Comparison of ENCODE assay signal across 25 cellular contexts in genomic region chr13:111567637-111568036, GRCh38.
DNase-seq lines count a peak whose midpoint lies in the region; ATAC-seq, FAIRE-seq and TF ChIP-seq lines count a peak whose summit lies in the region.
"Had no signal": no experiment of that assay in that cellular context is flagged by ENCODE, and none has a peak within 500 bp of the region (broad histone marks: within the 10 kb centered on the region; RNA-seq: fewer than 3 reads in every experiment).

No MANE protein-coding gene starts in this region.

- H3K9ac ChIP-seq in kidney (ENCODE audit: low read length in 2 of 2) (no peak overlapping the region), neuronal stem cell (ENCODE audit: low read depth, low read length, poor library complexity) (no peak overlapping the region)
- H3K9ac ChIP-seq: BLaER1 treated with 17β-estradiol and CSF1 and Interleukin-3, amounts not matched to agents 10 nM and 100 nM had no signal

- H3K36me3 ChIP-seq in kidney (ENCODE audit: control insufficient read depth in 1 of 2, insufficient read depth in 2 of 2, low read length in 2 of 2), result no peaks in the 10 kb centered on the region
- no peaks in the 10 kb centered on the region for H3K36me3 ChIP-seq in neuronal stem cell (replicated peaks in 1 of 2; ENCODE audit: control insufficient read depth in 2 of 2, insufficient read depth in 2 of 2, low read length in 2 of 2)
- no peaks in the 10 kb centered on the region for H3K36me3 ChIP-seq in spleen
- H3K36me3 ChIP-seq: BE2C; BLaER1 treated with 17β-estradiol and CSF1 and Interleukin-3, amounts not matched to agents 10 nM and 100 nM; HAP-1 had no signal

- intact Hi-C loops in kidney (cut with DNase I) (no loop called here), spleen (cut with DNase I; ENCODE audit: low total_unique reads) (no loop called here)

- TF ChIP-seq CTCF in chondrocyte (IDR thresholded peaks at IDR 0.05) (no peak), kidney (IDR thresholded peaks at IDR 0.05; ENCODE audit: borderline replicate concordance, extremely low read depth, insufficient read depth) (no peak), spleen (IDR thresholded peaks at IDR 0.05 in 8 of 11, conservative IDR thresholded peaks at IDR 0.05 in 3 of 11) (no peak)

- no peaks in the 10 kb centered on the region for H3K79me1 ChIP-seq in neuronal stem cell (ENCODE audit: low read depth, low read length)

- FAIRE-seq in kidney (lab: Jason Lieb, UNC), result no peak
- FAIRE-seq: A549, D721Med, GM12878, GM19239 had no signal

- H3K27me3 Mint-ChIP-seq in chondrocyte (ENCODE audit: low read depth), result peaks cover 4% of the 10 kb centered on the region

- H3K4me2 ChIP-seq in neuronal stem cell (ENCODE audit: insufficient read depth, low read length, poor library complexity, severe bottlenecking), result no peak overlapping the region
- H3K4me2 ChIP-seq: A549 had no signal

- H2BK120ac ChIP-seq in neuronal stem cell (ENCODE audit: low read depth, low read length), result no peak overlapping the region

- no peak overlapping the region for H3K23ac ChIP-seq in neuronal stem cell (ENCODE audit: low read depth, low read length, poor library complexity)

- H3K14ac ChIP-seq in neuronal stem cell (ENCODE audit: low read length), result peak overlapping the region; percentile 40

- no peak for TF ChIP-seq POLR2A in spleen (IDR thresholded peaks at IDR 0.05)

- peaks cover 15% of the 10 kb centered on the region for H3K9me3 Mint-ChIP-seq in chondrocyte (ENCODE audit: low read depth)
- H3K9me3 Mint-ChIP-seq: CD4-positive, alpha-beta T cell had no signal

- H4K91ac ChIP-seq in neuronal stem cell (ENCODE audit: low read depth, low read length, poor library complexity), result peak overlapping the region; percentile 3

- no peak overlapping the region for H2BK15ac ChIP-seq in neuronal stem cell (ENCODE audit: low read length)

- no peaks in the 10 kb centered on the region for H3K4me1 Mint-ChIP-seq in chondrocyte (ENCODE audit: low read depth)
- H3K4me1 Mint-ChIP-seq: CD14-positive monocyte; CD8-positive, alpha-beta memory T cell had no signal

- H3K27me3 ChIP-seq in neuronal stem cell (ENCODE audit: control insufficient read depth in 3 of 3, insufficient read depth in 3 of 3, low read depth in 1 of 3, low read length in 3 of 3), result no peaks in the 10 kb centered on the region
- H3K27me3 ChIP-seq in spleen (replicated peaks in 1 of 7), result peaks cover 0 to 23% (median 0%) of the 10 kb centered on the region in 7 donors
- H3K27me3 ChIP-seq: BLaER1 treated with 17β-estradiol and CSF1 and Interleukin-3, amounts not matched to agents 10 nM and 100 nM had no signal

- H3K4me3 Mint-ChIP-seq in chondrocyte (ENCODE audit: unreplicated experiment), result no peak overlapping the region
- H3K4me3 Mint-ChIP-seq: CD14-positive monocyte; CD4-positive, alpha-beta T cell; CD8-positive, alpha-beta memory T cell had no signal

- H3K18ac ChIP-seq in neuronal stem cell (ENCODE audit: low read length), result no peak overlapping the region

- no peaks in the 10 kb centered on the region for H3K4me1 ChIP-seq in kidney (ENCODE audit: control insufficient read depth in 1 of 2, insufficient read depth in 1 of 2, low read depth in 1 of 2, low read length in 2 of 2)
- H3K4me1 ChIP-seq in neuronal stem cell (ENCODE audit: control insufficient read depth in 2 of 2, insufficient read depth in 1 of 2, low read depth in 1 of 2, low read length in 2 of 2), result peaks cover 0 to 2% of the 10 kb centered on the region in 2 donors
- no peaks in the 10 kb centered on the region for H3K4me1 ChIP-seq in spleen
- H3K4me1 ChIP-seq: A549, BE2C, HAP-1 had no signal

- ATAC-seq in GM21360 (IDR thresholded peaks at IDR 0.05; ENCODE audit: unreplicated experiment), result no peak
- ATAC-seq: A549, GM12878 had no signal

- H2AFZ ChIP-seq in neuronal stem cell (ENCODE audit: low read length), result no peak overlapping the region

- H3K27ac ChIP-seq in kidney (ENCODE audit: low read depth in 2 of 2, low read length in 2 of 2), result no peak overlapping the region
- no peak overlapping the region for H3K27ac ChIP-seq in neuronal stem cell (replicated peaks; ENCODE audit: low read length)
- H3K27ac ChIP-seq in spleen, result no peak overlapping the region
- H3K27ac ChIP-seq: A549; BLaER1 treated with 17β-estradiol and CSF1 and Interleukin-3, amounts not matched to agents 10 nM and 100 nM had no signal

- H2AK5ac ChIP-seq in neuronal stem cell (ENCODE audit: low read depth, low read length), result no peak overlapping the region

- no peak overlapping the region for H2BK5ac ChIP-seq in neuronal stem cell (ENCODE audit: low read length)

- no CpG with 5 or more reads among the region's 16 CpGs for WGBS in neuronal stem cell (ENCODE audit: extremely low coverage in 2 of 2, insufficient read length in 2 of 2, insufficient replicate concordance in 1 of 2), 2 donors
- 83 to 91% (median 84%) methylated on average over 16 of the region's 16 CpGs for WGBS in spleen, 5 donors

- H3K36me3 Mint-ChIP-seq in chondrocyte (ENCODE audit: low read depth), result no peaks in the 10 kb centered on the region
- H3K36me3 Mint-ChIP-seq: CD14-positive monocyte; CD8-positive, alpha-beta memory T cell had no signal

- H4K8ac ChIP-seq in neuronal stem cell (ENCODE audit: low read depth, low read length), result no peak overlapping the region

- no peak overlapping the region for H3K4me3 ChIP-seq in kidney (ENCODE audit: low read length in 2 of 2)
- no peak overlapping the region for H3K4me3 ChIP-seq in neuronal stem cell (ENCODE audit: low read length in 2 of 2)
- no peak overlapping the region for H3K4me3 ChIP-seq in spleen
- H3K4me3 ChIP-seq: A549; BLaER1 treated with 17β-estradiol and CSF1 and Interleukin-3, amounts not matched to agents 10 nM and 100 nM; GM12878; HAP-1 had no signal

- peak; percentile 58 for DNase-seq in chondrocyte (ENCODE audit: low spot score)
- DNase-seq in kidney, result peak; percentile 46
- no peak for DNase-seq in neuronal stem cell (ENCODE audit: low spot score)
- DNase-seq in spleen, result peak; percentile 61
- no peak for DNase-seq in NCI-H524 (lab: John Stamatoyannopoulos, UW)
- no peak for DNase-seq in activated naive CD4-positive, alpha-beta T cell (lab: John Stamatoyannopoulos, UW)
- DNase-seq: 8988T; ACHN; AML-193; BE2C; CD4-positive, alpha-beta T cell; CD8-positive, alpha-beta memory T cell; DMS 273 treated with DMSO at 0.1 percent for 48 hours; DMS79; EL; GDM1; GOT3 had no signal

- H3K4ac ChIP-seq in neuronal stem cell (ENCODE audit: low read length), result no peak overlapping the region

- H3K9me3 ChIP-seq in kidney (ENCODE audit: control insufficient read depth in 1 of 2, low read length in 2 of 2) (no peaks in the 10 kb centered on the region), neuronal stem cell (replicated peaks in 1 of 2; ENCODE audit: control insufficient read depth in 2 of 2, insufficient read depth in 1 of 2, low read depth in 1 of 2, low read length in 2 of 2) (peaks cover 0 to 3% of the 10 kb centered on the region in 2 donors), spleen (peaks cover 0 to 14% (median 4%) of the 10 kb centered on the region in 8 donors)
- H3K9me3 ChIP-seq: A549, BE2C, HAP-1 had no signal

- no peak overlapping the region for H2BK12ac ChIP-seq in neuronal stem cell (ENCODE audit: low read length)

- H3K27ac Mint-ChIP-seq in chondrocyte (ENCODE audit: unreplicated experiment), result no peak overlapping the region
- H3K27ac Mint-ChIP-seq: CD14-positive monocyte; CD4-positive, alpha-beta T cell had no signal

Comparison
In these comparisons a context has a peak if more than half of its experiments do, and no peak if none do; other contexts are left out.
1. DNase-seq: peak in chondrocyte (single experiment), kidney (single experiment) and spleen (single experiment); none in neuronal stem cell (single experiment), NCI-H524 (0 of 2) and activated naive CD4-positive, alpha-beta T cell (0 of 4).